ENCODE assay signal across 13 cellular contexts in the genomic region with DNA sequence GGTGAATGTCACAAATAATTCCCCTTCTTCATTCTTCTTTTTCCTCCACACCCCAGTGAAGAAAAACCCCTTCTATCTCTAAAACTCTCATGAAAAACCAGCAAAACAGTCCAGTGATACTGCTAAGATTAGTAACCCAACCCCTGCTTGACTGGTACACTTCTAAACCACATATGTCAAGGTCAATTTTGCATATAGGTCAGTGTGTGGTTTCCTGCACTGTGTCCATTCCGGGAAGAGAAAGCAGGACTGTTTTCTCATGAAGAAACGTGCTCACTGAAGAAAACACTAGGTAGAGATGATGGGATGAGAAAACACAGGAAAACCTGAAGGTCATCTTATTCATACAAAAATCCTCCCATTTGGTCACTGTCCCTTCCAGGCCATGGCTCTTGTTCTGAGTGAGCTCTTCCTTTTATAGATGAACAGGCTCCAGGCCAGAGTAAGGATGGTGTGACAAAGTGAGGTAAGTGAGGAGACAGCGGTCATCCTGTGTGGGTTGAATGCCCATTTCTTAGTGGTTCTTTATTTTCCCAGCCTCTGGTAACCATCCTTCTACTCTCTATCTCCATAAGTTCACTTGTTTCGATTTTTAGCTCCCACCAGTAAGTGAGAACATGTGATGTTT.
DNase-seq lines count a peak whose midpoint lies in the region; ATAC-seq lines count a peak whose summit lies in the region.
"Had no signal": no experiment of that assay in that cellular context is flagged by ENCODE, and none has a peak within 500 bp of the region (broad histone marks: within the 10 kb centered on the region; RNA-seq: fewer than 3 reads in every experiment).

No MANE protein-coding gene starts in this region.

- H3K4me1 Mint-ChIP-seq in activated CD4-positive, alpha-beta T cell treated with anti-CD3 and anti-CD28 coated beads, Interleukin-2, amount 10 ng/mL, durations not matched to agents 24 days and 14 days: peaks cover 6% of the 10 kb centered on the region

- ATAC-seq in HG02763 (IDR thresholded peaks at IDR 0.05; ENCODE audit: unreplicated experiment): peak; percentile 93
- no peak for ATAC-seq in Right ventricle myocardium inferior
- ATAC-seq: A549; activated CD8-positive, alpha-beta T cell treated with anti-CD3 and anti-CD28 coated beads, Interleukin-2, amount 10 ng/mL, durations not matched to agents 7 days and 5 days; left colon had no signal

- H3K9me3 Mint-ChIP-seq in activated CD4-positive, alpha-beta T cell treated with anti-CD3 and anti-CD28 coated beads, Interleukin-2, amount 10 ng/mL, durations not matched to agents 24 days and 14 days: peaks cover 7% of the 10 kb centered on the region

- no peak overlapping the region for H3K4me3 Mint-ChIP-seq in activated CD4-positive, alpha-beta T cell treated with anti-CD3 and anti-CD28 coated beads, Interleukin-2, amount 10 ng/mL, durations not matched to agents 24 days and 14 days
- H3K4me3 Mint-ChIP-seq: activated CD8-positive, alpha-beta T cell treated with anti-CD3 and anti-CD28 coated beads, Interleukin-2, amount 10 ng/mL, durations not matched to agents 7 days and 5 days had no signal

- peaks cover 24% of the 10 kb centered on the region for H3K27me3 Mint-ChIP-seq in activated CD4-positive, alpha-beta T cell treated with anti-CD3 and anti-CD28 coated beads, Interleukin-2, amount 10 ng/mL, durations not matched to agents 24 days and 14 days

- peak; percentile 28 for DNase-seq in activated CD4-positive, alpha-beta T cell treated with anti-CD3 and anti-CD28 coated beads, Interleukin-2, amount 10 ng/mL, durations not matched to agents 24 days and 14 days
- DNase-seq in activated CD4-positive, alpha-beta T cell treated with anti-CD3 and anti-CD28 coated beads for 4 hours: no peak
- DNase-seq in NAMALWA (ENCODE audit: low spot score) (peak; percentile 24), T1000 (lab: John Stamatoyannopoulos, UW) (no peak), Right ventricle myocardium inferior (ENCODE audit: missing footprints) (no peak), medulla oblongata (ENCODE audit: extremely low spot score) (no peak), UCSD-AML1 (lab: John Stamatoyannopoulos, UW; ENCODE audit: unreplicated experiment) (no peak)
- DNase-seq: activated CD8-positive, alpha-beta T cell treated with anti-CD3 and anti-CD28 coated beads, Interleukin-2, amount 10 ng/mL, durations not matched to agents 7 days and 5 days; left colon; NCI-H187; trophoblast cell had no signal

- H3K36me3 Mint-ChIP-seq in activated CD4-positive, alpha-beta T cell treated with anti-CD3 and anti-CD28 coated beads, Interleukin-2, amount 10 ng/mL, durations not matched to agents 24 days and 14 days (ENCODE audit: low read depth): peaks cover 1% of the 10 kb centered on the region

- no peak overlapping the region for H3K27ac Mint-ChIP-seq in activated CD4-positive, alpha-beta T cell treated with anti-CD3 and anti-CD28 coated beads, Interleukin-2, amount 10 ng/mL, durations not matched to agents 24 days and 14 days
- H3K27ac Mint-ChIP-seq: activated CD8-positive, alpha-beta T cell treated with anti-CD3 and anti-CD28 coated beads, Interleukin-2, amount 10 ng/mL, durations not matched to agents 7 days and 5 days had no signal

- intact Hi-C loops in activated CD4-positive, alpha-beta T cell treated with anti-CD3 and anti-CD28 coated beads, Interleukin-2, amount 10 ng/mL, durations not matched to agents 24 days and 14 days (cut with micrococcal nuclease): no loop called here
- intact Hi-C loops in Right ventricle myocardium inferior (cut with DNase I): no loop called here

Comparison
In these comparisons a context has a peak if more than half of its experiments do, and no peak if none do; other contexts are left out.
1. DNase-seq: peak in activated CD4-positive, alpha-beta T cell treated with anti-CD3 and anti-CD28 coated beads, Interleukin-2, amount 10 ng/mL, durations not matched to agents 24 days and 14 days (single experiment) and NAMALWA (single experiment); none in activated CD4-positive, alpha-beta T cell treated with anti-CD3 and anti-CD28 coated beads for 4 hours (0 of 2), T1000 (single experiment), Right ventricle myocardium inferior (single experiment), medulla oblongata (single experiment) and UCSD-AML1 (single experiment).